ENCODE assay signal across 20 cellular contexts in the genomic region with DNA sequence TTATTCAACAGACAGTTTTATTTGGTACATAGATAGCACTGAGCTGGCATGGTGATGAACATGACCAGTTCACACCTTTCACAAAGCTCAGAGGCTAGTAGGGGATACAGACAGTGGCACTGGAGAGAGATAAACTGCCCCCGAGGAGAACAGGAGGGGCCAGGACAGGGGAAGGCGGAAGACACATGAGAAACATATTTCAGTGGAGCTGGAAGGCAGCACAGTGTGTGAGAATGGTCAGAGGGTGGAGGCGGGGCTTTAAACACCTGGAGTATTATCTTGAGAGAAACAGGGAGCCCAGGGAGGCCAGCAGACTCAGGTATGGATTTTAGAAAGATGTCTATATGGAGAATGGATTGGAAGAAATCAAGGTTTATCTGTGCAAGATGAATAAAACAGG. TPM values are rescaled to one million over a fixed set of nuclear protein-coding genes. Genes with fewer than 3 reads are reported as not detected.
A peak's percentile ranks its signal among the peaks of the same experiment; 100 is the strongest.
DNase-seq lines count a peak whose midpoint lies in the region; ATAC-seq and TF ChIP-seq lines count a peak whose summit lies in the region.
"Had no signal": no experiment of that assay in that cellular context is flagged by ENCODE, and none has a peak within 500 bp of the region (broad histone marks: within the 10 kb centered on the region; RNA-seq: fewer than 3 reads in every experiment).

No MANE protein-coding gene starts in this region.

- no peaks in the 10 kb centered on the region for H3K36me3 Mint-ChIP-seq in GM23338 (ENCODE audit: low read depth)
- H3K36me3 Mint-ChIP-seq in dendritic cell treated with granulocyte-macrophage colony-stimulating factor and Interleukin-4, amounts not matched to agents 40 ng/mL and 50 ng/mL, for 4 days (ENCODE audit: low read depth) = peaks cover 81% of the 10 kb centered on the region

- DNase-seq in GM23338 (ENCODE audit: low spot score) (peak; percentile 24), Panc1 (ENCODE audit: low read depth, low spot score) (no peak), trophoblast cell (no peak), A673 (ENCODE audit: low spot score) (no peak), nucleus accumbens (lab: John Stamatoyannopoulos, UW) (no peak)
- DNase-seq: activated CD4-positive, alpha-beta T cell treated with anti-CD3 and anti-CD28 coated beads, Interleukin-2, amount 10 ng/mL, durations not matched to agents 24 days and 14 days; activated CD8-positive, alpha-beta memory T cell treated with anti-CD3 and anti-CD28 coated beads, Interleukin-2, amount 10 ng/mL, durations not matched to agents 7 days and 5 days; activated effector memory CD4-positive, alpha-beta T cell treated with Interleukin-2 at 50 U/mL for 16 hours; brain microvascular endothelial cell; glutamatergic neuron; left cardiac atrium; NCI-H1105; NCI-H2081 treated with DMSO at 0.1 percent for 48 hours; NCI-H510A; posterior cingulate gyrus had no signal

- no peak overlapping the region for H3K4me3 Mint-ChIP-seq in GM23338
- H3K4me3 Mint-ChIP-seq in dendritic cell treated with granulocyte-macrophage colony-stimulating factor and Interleukin-4, amounts not matched to agents 40 ng/mL and 50 ng/mL, for 4 days = no peak overlapping the region
- H3K4me3 Mint-ChIP-seq: activated CD4-positive, alpha-beta T cell treated with anti-CD3 and anti-CD28 coated beads, Interleukin-2, amount 10 ng/mL, durations not matched to agents 24 days and 14 days; activated CD8-positive, alpha-beta memory T cell treated with anti-CD3 and anti-CD28 coated beads, Interleukin-2, amount 10 ng/mL, durations not matched to agents 7 days and 5 days; nephron had no signal

- POLR2A ChIA-PET in Panc1 (lab: Charles Lee) (no interaction called here), A673 (lab: Charles Lee; ENCODE audit: low non-redundant PET) (no interaction called here)

- peak overlapping the region; percentile 11 for H3K14ac ChIP-seq in trophoblast cell (ENCODE audit: low read length)

- H2AFZ ChIP-seq in GM23338 (no peak overlapping the region), trophoblast cell (ENCODE audit: insufficient read depth, low read length, poor library complexity) (no peak overlapping the region)

- no CpG with 5 or more reads among the region's 3 CpGs for WGBS in trophoblast cell (ENCODE audit: extremely low coverage, insufficient coverage, insufficient read length)

- H3K36me3 ChIP-seq in GM23338 (ENCODE audit: insufficient read depth) (no peaks in the 10 kb centered on the region), Panc1 (ENCODE audit: control insufficient read depth, insufficient read depth, low read length) (no peaks in the 10 kb centered on the region), trophoblast cell (ENCODE audit: control insufficient read depth in 1 of 2, insufficient read depth in 2 of 2, low read length in 2 of 2) (peaks cover 0 to 5% of the 10 kb centered on the region in 2 experiments), A673 (ENCODE audit: insufficient read depth, low read length, poor library complexity, severe bottlenecking) (peaks cover 15% of the 10 kb centered on the region)
- H3K36me3 ChIP-seq: brain microvascular endothelial cell, suprapubic skin had no signal

- H4K20me1 ChIP-seq in GM23338 (replicated peaks; ENCODE audit: insufficient read depth) = no peaks in the 10 kb centered on the region

- H3K27ac Mint-ChIP-seq in GM23338 = no peak overlapping the region
- H3K27ac Mint-ChIP-seq in dendritic cell treated with granulocyte-macrophage colony-stimulating factor and Interleukin-4, amounts not matched to agents 40 ng/mL and 50 ng/mL, for 4 days = peak overlapping the region; percentile 77
- H3K27ac Mint-ChIP-seq: activated CD4-positive, alpha-beta T cell treated with anti-CD3 and anti-CD28 coated beads, Interleukin-2, amount 10 ng/mL, durations not matched to agents 24 days and 14 days; activated CD8-positive, alpha-beta memory T cell treated with anti-CD3 and anti-CD28 coated beads, Interleukin-2, amount 10 ng/mL, durations not matched to agents 7 days and 5 days; nephron had no signal

- H3K23ac ChIP-seq in trophoblast cell (ENCODE audit: low read length) = no peak overlapping the region

- H3K9me2 ChIP-seq in GM23338 (ENCODE audit: insufficient read depth) = no peaks in the 10 kb centered on the region

- ATAC-seq in GM23338 (peak; percentile 49), Panc1 (no peak), HG02763 (IDR thresholded peaks at IDR 0.05; ENCODE audit: unreplicated experiment) (no peak)
- ATAC-seq: activated CD8-positive, alpha-beta memory T cell treated with anti-CD3 and anti-CD28 coated beads, Interleukin-2, amount 10 ng/mL, durations not matched to agents 7 days and 5 days had no signal

- no peaks in the 10 kb centered on the region for H3K79me2 ChIP-seq in GM23338 (replicated peaks; ENCODE audit: insufficient read depth)
- H3K79me2 ChIP-seq in trophoblast cell (ENCODE audit: control insufficient read depth, insufficient read depth, low read length, poor library complexity) = no peaks in the 10 kb centered on the region

- intact Hi-C loops in Panc1 (cut with micrococcal nuclease; ENCODE audit: unreplicated experiment) = no loop called here
- intact Hi-C loops in dendritic cell treated with granulocyte-macrophage colony-stimulating factor and Interleukin-4, amounts not matched to agents 40 ng/mL and 50 ng/mL, for 4 days (cut with micrococcal nuclease) = no loop called here
- intact Hi-C loops in A673 (cut with micrococcal nuclease; ENCODE audit: unreplicated experiment) = no loop called here

- no peaks in the 10 kb centered on the region for H3K9me3 ChIP-seq in Panc1 (ENCODE audit: control insufficient read depth, insufficient read depth, low read depth, low read length)
- no peaks in the 10 kb centered on the region for H3K9me3 ChIP-seq in trophoblast cell (ENCODE audit: insufficient read depth, low read depth, low read length)
- no peaks in the 10 kb centered on the region for H3K9me3 ChIP-seq in A673 (ENCODE audit: low read depth, low read length, poor library complexity, severe bottlenecking)
- H3K9me3 ChIP-seq: suprapubic skin had no signal

- TF ChIP-seq CTCF in GM23338 (conservative IDR thresholded peaks at IDR 0.05; ENCODE audit: low read depth in 2 of 2) (no peak), Panc1 (IDR thresholded peaks at IDR 0.05) (no peak), A673 (conservative IDR thresholded peaks at IDR 0.05; ENCODE audit: low read depth, low read length) (no peak)

- CTCF ChIA-PET in Panc1 (lab: Charles Lee) (interaction anchor here (0.7 kb wide), 1 partner anchor 123 kb away, joined by 5 read pairs; no protein-coding TSS in a partner anchor), A673 (lab: Charles Lee) (no interaction called here)

- H3F3A ChIP-seq in GM23338 (replicated peaks; ENCODE audit: low read depth) = no peaks in the 10 kb centered on the region

- peak overlapping the region; percentile 12 for H2BK5ac ChIP-seq in trophoblast cell (ENCODE audit: low read depth, low read length, poor library complexity)

- no TSS peak for BruUV-seq in Panc1 (replicated peaks; lab: Mats Ljungman, UMichigan)
- BruUV-seq in A673 (replicated peaks; lab: Mats Ljungman, UMichigan) = no TSS peak

- H3K4me1 ChIP-seq in GM23338 (ENCODE audit: insufficient read depth) = no peaks in the 10 kb centered on the region
- peaks cover 14% of the 10 kb centered on the region for H3K4me1 ChIP-seq in Panc1 (ENCODE audit: control insufficient read depth, insufficient read depth, low read length)
- peaks cover 3 to 5% of the 10 kb centered on the region in 2 experiments for H3K4me1 ChIP-seq in trophoblast cell (ENCODE audit: control insufficient read depth in 1 of 2, insufficient read depth in 2 of 2, low read length in 2 of 2)
- peaks cover 4% of the 10 kb centered on the region for H3K4me1 ChIP-seq in A673 (ENCODE audit: insufficient read depth, low read length, poor library complexity, severe bottlenecking)
- H3K4me1 ChIP-seq: suprapubic skin had no signal

- peaks cover 7% of the 10 kb centered on the region for H3K79me1 ChIP-seq in trophoblast cell (ENCODE audit: low read length)

- H3K4me2 ChIP-seq in GM23338 = no peak overlapping the region
- peak overlapping the region; percentile 16 for H3K4me2 ChIP-seq in trophoblast cell (ENCODE audit: low read length)

- H3K9me3 Mint-ChIP-seq in GM23338 = no peaks in the 10 kb centered on the region
- H3K9me3 Mint-ChIP-seq in dendritic cell treated with granulocyte-macrophage colony-stimulating factor and Interleukin-4, amounts not matched to agents 40 ng/mL and 50 ng/mL, for 4 days = no peaks in the 10 kb centered on the region
- H3K9me3 Mint-ChIP-seq: activated CD4-positive, alpha-beta T cell treated with anti-CD3 and anti-CD28 coated beads, Interleukin-2, amount 10 ng/mL, durations not matched to agents 24 days and 14 days; nephron had no signal

- no peak overlapping the region for H3K18ac ChIP-seq in trophoblast cell (ENCODE audit: low read length)

- H3K4ac ChIP-seq in trophoblast cell (ENCODE audit: low read depth, low read length) = no peak overlapping the region

- no peaks in the 10 kb centered on the region for H3K27me3 Mint-ChIP-seq in GM23338 (ENCODE audit: insufficient read depth, low read depth, poor library complexity)
- no peaks in the 10 kb centered on the region for H3K27me3 Mint-ChIP-seq in dendritic cell treated with granulocyte-macrophage colony-stimulating factor and Interleukin-4, amounts not matched to agents 40 ng/mL and 50 ng/mL, for 4 days
- H3K27me3 Mint-ChIP-seq: activated CD4-positive, alpha-beta T cell treated with anti-CD3 and anti-CD28 coated beads, Interleukin-2, amount 10 ng/mL, durations not matched to agents 24 days and 14 days; activated CD8-positive, alpha-beta memory T cell treated with anti-CD3 and anti-CD28 coated beads, Interleukin-2, amount 10 ng/mL, durations not matched to agents 7 days and 5 days had no signal

- H4K8ac ChIP-seq in trophoblast cell (ENCODE audit: low read depth, low read length) = no peak overlapping the region

- peak overlapping the region; percentile 71 for H2BK120ac ChIP-seq in trophoblast cell (ENCODE audit: insufficient read depth, low read length, poor library complexity)

- H3K27ac ChIP-seq in GM23338 (ENCODE audit: low read depth) = no peak overlapping the region
- H3K27ac ChIP-seq in Panc1 (ENCODE audit: low read length) = peak overlapping the region; percentile 73
- peak overlapping the region; percentile 85 for H3K27ac ChIP-seq in trophoblast cell (ENCODE audit: low read depth, low read length)
- no peak overlapping the region for H3K27ac ChIP-seq in A673 (ENCODE audit: low read depth, low read length, poor library complexity, severe bottlenecking)
- H3K27ac ChIP-seq: brain microvascular endothelial cell, suprapubic skin had no signal

- no peak overlapping the region for H3K4me3 ChIP-seq in GM23338
- no peak overlapping the region for H3K4me3 ChIP-seq in Panc1 (ENCODE audit: low read depth in 2 of 2, low read length in 2 of 2)
- H3K4me3 ChIP-seq in trophoblast cell (ENCODE audit: low read depth, low read length) = no peak overlapping the region
- no peak overlapping the region for H3K4me3 ChIP-seq in A673 (ENCODE audit: low read depth, low read length, poor library complexity, severe bottlenecking)
- H3K4me3 ChIP-seq: suprapubic skin had no signal

- peak overlapping the region; percentile 70 for H4K91ac ChIP-seq in trophoblast cell (ENCODE audit: low read depth, low read length)

- no peak overlapping the region for H4K12ac ChIP-seq in trophoblast cell (ENCODE audit: low read depth, low read length)

- no peak overlapping the region for H2AK5ac ChIP-seq in trophoblast cell (ENCODE audit: low read length)

- H2BK12ac ChIP-seq in trophoblast cell (ENCODE audit: low read length) = peak overlapping the region; percentile 78

- peak overlapping the region; percentile 56 for H3K9ac ChIP-seq in trophoblast cell (ENCODE audit: low read length)

- peaks cover 5% of the 10 kb centered on the region; the same call in 2 of the 3 replicates for H3K4me1 Mint-ChIP-seq in GM23338
- H3K4me1 Mint-ChIP-seq in dendritic cell treated with granulocyte-macrophage colony-stimulating factor and Interleukin-4, amounts not matched to agents 40 ng/mL and 50 ng/mL, for 4 days (ENCODE audit: low read depth) = peaks cover 43% of the 10 kb centered on the region
- H3K4me1 Mint-ChIP-seq: nephron had no signal

- no peaks in the 10 kb centered on the region for H3K27me3 ChIP-seq in GM23338 (ENCODE audit: insufficient read depth)
- H3K27me3 ChIP-seq in Panc1 (ENCODE audit: control insufficient read depth, insufficient read depth, low read length) = no peaks in the 10 kb centered on the region
- no peaks in the 10 kb centered on the region for H3K27me3 ChIP-seq in trophoblast cell (ENCODE audit: insufficient read depth, low read length)
- H3K27me3 ChIP-seq in A673 (replicated peaks; ENCODE audit: insufficient read depth, low read depth, low read length, poor library complexity) = no peaks in the 10 kb centered on the region
- H3K27me3 ChIP-seq: brain microvascular endothelial cell, suprapubic skin had no signal

- in situ Hi-C loops in Panc1 (cut with HindIII; ENCODE audit: low pct_unique_long_range_greater_than_20kb, low sequenced_read_pairs) = no loop called here

RNA-seq across cellular contexts. Expression of a gene that starts 49.4 kb away (rescaled TPM):
- 65.1 and 66.8 TPM in 2 replicates for total RNA-seq in GM23338 (2014; rRNA removed; shearing (Covaris generic))
- polyA plus RNA-seq in GM23338 (2016; fragmentation: Nextera tagmentation; extraction: Ambion mirVana) = 17.2 and 19.9 TPM in 2 replicates
- 19.3 TPM for total RNA-seq in Panc1 (2021; ENCODE audit: unreplicated experiment)
- 13.6 TPM for polyA plus RNA-seq in Panc1 (2012; ENCODE audit: insufficient read length)
- 9.6 and 10.3 TPM in 2 replicates for polyA plus RNA-seq in trophoblast cell (2013)
- total RNA-seq in A673 (2021) = 10.6 and 11.9 TPM in 2 replicates

RNA-seq across cellular contexts. Expression of a gene that starts 49.4 kb away (rescaled TPM):
- total RNA-seq in GM23338 (2014; rRNA removed; shearing (Covaris generic)) = 35.4 and 46.8 TPM in 2 replicates
- polyA plus RNA-seq in GM23338 (2016; fragmentation: Nextera tagmentation; extraction: Ambion mirVana) = 21.1 and 23.7 TPM in 2 replicates
- 34.0 TPM for total RNA-seq in Panc1 (2021; ENCODE audit: unreplicated experiment)
- 53.0 TPM for polyA plus RNA-seq in Panc1 (2012; ENCODE audit: insufficient read length)
- 211 and 231 TPM in 2 replicates for polyA plus RNA-seq in trophoblast cell (2013)
- total RNA-seq in A673 (2021) = 12.6 and 14.2 TPM in 2 replicates

RNA-seq across cellular contexts. Expression of a gene that starts 58.6 kb away (rescaled TPM):
- not detected in 2 replicates for total RNA-seq in GM23338 (2014; rRNA removed; shearing (Covaris generic))
- 0.05 TPM in 1 of 2 replicates, not detected in the other for polyA plus RNA-seq in GM23338 (2016; fragmentation: Nextera tagmentation; extraction: Ambion mirVana)
- total RNA-seq in Panc1 (2021; ENCODE audit: unreplicated experiment) (1.8 TPM), A673 (2021) (11.8 and 12.7 TPM in 2 replicates)
- 3.3 TPM for polyA plus RNA-seq in Panc1 (2012; ENCODE audit: insufficient read length)
- polyA plus RNA-seq in trophoblast cell (2013) = 1.2 TPM in 2 replicates
- total RNA-seq: activated CD4-positive, alpha-beta T cell treated with anti-CD3 and anti-CD28 coated beads, Interleukin-2, amount 10 ng/mL, durations not matched to agents 24 days and 14 days; activated CD8-positive, alpha-beta memory T cell treated with anti-CD3 and anti-CD28 coated beads, Interleukin-2, amount 10 ng/mL, durations not matched to agents 7 days and 5 days; T-helper 1 cell treated with Interleukin-12 subunit alpha and Interleukin-12 subunit beta and Interleukin-4 antibody, amounts not matched to agents 30 ng/mL and 1 ng/mL, for 36 hours had no signal

Comparison
In these comparisons a context has a peak if more than half of its experiments do, and no peak if none do; other contexts are left out.
1. H3K27ac ChIP-seq: peak in Panc1 (single experiment) and trophoblast cell (single experiment); none in GM23338 (single experiment) and A673 (single experiment).